Comparison of ENCODE assay signal across 9 cellular contexts in genomic region chrX:150570512-150570911, GRCh38. TPM values are rescaled to one million over a fixed set of nuclear protein-coding genes. Genes with fewer than 3 reads are reported as not detected.
DNase-seq lines count a peak whose midpoint lies in the region; ATAC-seq, FAIRE-seq and TF ChIP-seq lines count a peak whose summit lies in the region.
"Had no signal": no experiment of that assay in that cellular context is flagged by ENCODE, and none has a peak within 500 bp of the region (broad histone marks: within the 10 kb centered on the region; RNA-seq: fewer than 3 reads in every experiment).

No MANE protein-coding gene starts in this region.

- H3K27ac ChIP-seq in testis = peak overlapping the region in 1 of 2 donors; percentile 86

- DNase-seq in GM12891 (ENCODE audit: insufficient read length, low spot score) (no peak), testis (no peak), DMS79 treated with DMSO at 0.1 percent for 48 hours (lab: John Stamatoyannopoulos, UW) (no peak)
- no peak for DNase-seq in activated naive CD8-positive, alpha-beta T cell treated with anti-CD3 and anti-CD28 coated beads, Interleukin-2, amount 50 U/mL, for 24 hours
- no peak for DNase-seq in naive thymus-derived CD8-positive, alpha-beta T cell

- H3K9me2 ChIP-seq in Loucy (replicated peaks; ENCODE audit: low read depth, low read length) = no peaks in the 10 kb centered on the region

- POLR2A ChIA-PET in naive thymus-derived CD8-positive, alpha-beta T cell (lab: Charles Lee) = interaction anchor here (0.8 to 4.1 kb wide), 2 partner anchors 24 to 122 kb away, joined by 3 to 37 read pairs; no protein-coding TSS in a partner anchor

- H3K9me3 ChIP-seq in Loucy (ENCODE audit: insufficient read depth, low read depth, low read length) = no peaks in the 10 kb centered on the region
- no peaks in the 10 kb centered on the region for H3K9me3 ChIP-seq in testis

- peak overlapping the region; percentile 82 for H3K4me3 ChIP-seq in Loucy (ENCODE audit: low read length, poor library complexity, severe bottlenecking)
- no peak overlapping the region for H3K4me3 ChIP-seq in testis

- H3F3A ChIP-seq in Loucy (ENCODE audit: low read depth) = no peaks in the 10 kb centered on the region

- peaks cover 58% of the 10 kb centered on the region for H3K79me2 ChIP-seq in Loucy (ENCODE audit: insufficient read depth, low read length)

- peak; percentile 87 for FAIRE-seq in GM12891 (lab: Jason Lieb, UNC)
- FAIRE-seq: frontal cortex had no signal

- ATAC-seq in activated naive CD8-positive, alpha-beta T cell treated with anti-CD3 and anti-CD28 coated beads, Interleukin-2, amount 50 U/mL, for 24 hours = no peak
- no peak for ATAC-seq in naive thymus-derived CD8-positive, alpha-beta T cell
- ATAC-seq in HG02970 (IDR thresholded peaks at IDR 0.05; ENCODE audit: low FRiP score, unreplicated experiment) (no peak), GM18867 (IDR thresholded peaks at IDR 0.05; ENCODE audit: unreplicated experiment) (no peak)

- no peak for TF ChIP-seq POLR2A in GM12891 (IDR thresholded peaks at IDR 0.05; ENCODE audit: low read depth, low read length)
- no peak for TF ChIP-seq POLR2A in testis (IDR thresholded peaks at IDR 0.05)

- 15 to 32% methylated on average over 3 of the region's 3 CpGs for WGBS in testis, 2 donors

- peaks cover 60% of the 10 kb centered on the region for H3K4me1 Mint-ChIP-seq in activated naive CD8-positive, alpha-beta T cell treated with anti-CD3 and anti-CD28 coated beads, Interleukin-2, amount 50 U/mL, for 24 hours
- peaks cover 19 to 67% (median 59%) of the 10 kb centered on the region in 4 donors for H3K4me1 Mint-ChIP-seq in naive thymus-derived CD8-positive, alpha-beta T cell

- H3K9me3 Mint-ChIP-seq in activated naive CD8-positive, alpha-beta T cell treated with anti-CD3 and anti-CD28 coated beads, Interleukin-2, amount 50 U/mL, for 24 hours = no peaks in the 10 kb centered on the region
- H3K9me3 Mint-ChIP-seq in naive thymus-derived CD8-positive, alpha-beta T cell = no peaks in the 10 kb centered on the region

- peak overlapping the region; percentile 82 for H3K4me3 Mint-ChIP-seq in activated naive CD8-positive, alpha-beta T cell treated with anti-CD3 and anti-CD28 coated beads, Interleukin-2, amount 50 U/mL, for 24 hours
- peak overlapping the region; percentile 79 to 91 (median 88) for H3K4me3 Mint-ChIP-seq in naive thymus-derived CD8-positive, alpha-beta T cell

- no peaks in the 10 kb centered on the region for H3K27me3 Mint-ChIP-seq in activated naive CD8-positive, alpha-beta T cell treated with anti-CD3 and anti-CD28 coated beads, Interleukin-2, amount 50 U/mL, for 24 hours
- no peaks in the 10 kb centered on the region for H3K27me3 Mint-ChIP-seq in naive thymus-derived CD8-positive, alpha-beta T cell

- TF ChIP-seq CTCF in Loucy (conservative IDR thresholded peaks at IDR 0.05; ENCODE audit: low read length) (no peak), testis (IDR thresholded peaks at IDR 0.05) (no peak)

- no peaks in the 10 kb centered on the region for H3K36me3 ChIP-seq in Loucy (ENCODE audit: insufficient read depth, low read length)
- H3K36me3 ChIP-seq in testis (ENCODE audit: low read depth, missing control alignments) = no peaks in the 10 kb centered on the region

- H3K36me3 Mint-ChIP-seq in activated naive CD8-positive, alpha-beta T cell treated with anti-CD3 and anti-CD28 coated beads, Interleukin-2, amount 50 U/mL, for 24 hours (ENCODE audit: low read depth) = no peaks in the 10 kb centered on the region
- no peaks in the 10 kb centered on the region for H3K36me3 Mint-ChIP-seq in naive thymus-derived CD8-positive, alpha-beta T cell

- H3K4me2 ChIP-seq in Loucy (ENCODE audit: low read depth, low read length, poor library complexity, severe bottlenecking) = peak overlapping the region; percentile 79

- no peaks in the 10 kb centered on the region for H4K20me1 ChIP-seq in Loucy (ENCODE audit: insufficient read depth, low read length, poor library complexity, severe bottlenecking)

- H3K4me1 ChIP-seq in Loucy (ENCODE audit: insufficient read depth, low read length, poor library complexity, severe bottlenecking) = peaks cover 47% of the 10 kb centered on the region
- peaks cover 3% of the 10 kb centered on the region for H3K4me1 ChIP-seq in testis

- peak overlapping the region; percentile 76 for H3K27ac Mint-ChIP-seq in activated naive CD8-positive, alpha-beta T cell treated with anti-CD3 and anti-CD28 coated beads, Interleukin-2, amount 50 U/mL, for 24 hours
- H3K27ac Mint-ChIP-seq in naive thymus-derived CD8-positive, alpha-beta T cell = peak overlapping the region in 9 of 10 donors; percentile 14 to 96 (median 88)

- peak overlapping the region; percentile 45 for H3K9ac ChIP-seq in Loucy (ENCODE audit: low read depth, low read length, poor library complexity, severe bottlenecking)

- intact Hi-C loops in testis (cut with DNase I; ENCODE audit: low total_unique reads) = no loop called here

- H3K27me3 ChIP-seq in Loucy (ENCODE audit: insufficient read depth, low read length, poor library complexity, severe bottlenecking) = no peaks in the 10 kb centered on the region
- H3K27me3 ChIP-seq in testis = no peaks in the 10 kb centered on the region

- no peak overlapping the region for H2AFZ ChIP-seq in Loucy (ENCODE audit: low read length)

TF ChIP-seq in GM12891, 5 proteins besides CTCF, POLR2A, EP300 and RAD21:
- no peak for TF ChIP-seq POU2F2 (IDR thresholded peaks at IDR 0.05; ENCODE audit: low read depth, low read length)
- TF ChIP-seq TAF1 (IDR thresholded peaks at IDR 0.05; ENCODE audit: low read depth, low read length) = no peak
- no peak for TF ChIP-seq PAX5 (IDR thresholded peaks at IDR 0.05; ENCODE audit: insufficient read depth, low read length, severe bottlenecking)
- no peak for TF ChIP-seq SPI1 (IDR thresholded peaks at IDR 0.05; ENCODE audit: low read depth, low read length)
- TF ChIP-seq POLR2AphosphoS5 (IDR thresholded peaks at IDR 0.05; ENCODE audit: low read depth, low read length) = no peak

RNA-seq across cellular contexts. Expression of gene MTM1, which starts 2.1 kb away (rescaled TPM):
- 2.5 TPM for polyA plus RNA-seq in GM12891 (2012; ENCODE audit: low read depth, missing spikeins)
- total RNA-seq in naive thymus-derived CD8-positive, alpha-beta T cell = 10 to 100 TPM; 25.8 to 31.7 TPM
- polyA plus RNA-seq in naive thymus-derived CD8-positive, alpha-beta T cell = 10 to 100 TPM; 12.7 to 13.4 (median 13.2) TPM
- 10 to 100 TPM; 33.8 to 38.5 TPM for total RNA-seq in testis
- 20.0 TPM for polyA plus RNA-seq in testis (ENCODE audit: insufficient read depth, low read depth, low replicate concordance)
